ENCODE assay signal across 17 cellular contexts in the genomic region with DNA sequence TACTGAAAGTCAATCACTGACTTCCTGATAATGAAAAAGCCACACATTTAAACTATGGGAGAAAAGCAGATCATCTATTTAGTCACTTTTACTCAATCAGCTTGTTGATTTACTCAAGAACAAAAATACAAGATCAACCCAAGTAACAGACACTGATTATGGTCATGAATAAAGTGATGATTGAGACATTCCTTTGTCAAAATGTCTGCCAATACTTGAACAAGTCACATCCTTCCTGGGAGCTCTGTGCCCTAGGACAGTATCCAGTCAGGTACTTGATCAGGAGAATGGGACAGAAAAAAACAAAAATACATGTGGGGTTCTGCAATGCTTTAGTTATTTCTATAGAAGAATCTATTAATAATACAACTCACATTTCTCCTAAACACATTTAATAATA.
DNase-seq lines count a peak whose midpoint lies in the region; TF ChIP-seq lines count a peak whose summit lies in the region.
"Had no signal": no experiment of that assay in that cellular context is flagged by ENCODE, and none has a peak within 500 bp of the region (broad histone marks: within the 10 kb centered on the region; RNA-seq: fewer than 3 reads in every experiment).

No MANE protein-coding gene starts in this region.

- H3K4me2 ChIP-seq in mesendoderm (ENCODE audit: low read length) (no peak overlapping the region), smooth muscle cell (peak overlapping the region; percentile 49)
- H3K4me2 ChIP-seq: BLaER1 treated with 17β-estradiol and CSF1 and Interleukin-3, amounts not matched to agents 10 nM and 100 nM; GM23338 had no signal

- no peak overlapping the region for H4K5ac ChIP-seq in mesendoderm (ENCODE audit: low read length)

- intact Hi-C loops in MCF 10A (cut with micrococcal nuclease) (no loop called here), breast epithelium (cut with DNase I; ENCODE audit: low total_unique reads) (no loop called here)

- H3K27ac ChIP-seq in breast epithelium (no peak overlapping the region), mesendoderm (ENCODE audit: low read depth, low read length) (no peak overlapping the region), smooth muscle cell (ENCODE audit: low read depth) (peak overlapping the region; percentile 12)
- H3K27ac ChIP-seq: 22Rv1; BLaER1 treated with 17β-estradiol and CSF1 and Interleukin-3, amounts not matched to agents 10 nM and 100 nM had no signal

- peak overlapping the region; percentile 16 for H3K4ac ChIP-seq in mesendoderm (ENCODE audit: low read depth, low read length)

- CTCF ChIA-PET in MCF 10A (lab: Yijun Ruan, JAX) = interaction anchor here (0.6 to 1.8 kb wide), 2 partner anchors 32 to 311 kb away, joined by 3 to 10 read pairs; no protein-coding TSS in a partner anchor

- no peak overlapping the region for H2AK5ac ChIP-seq in mesendoderm (ENCODE audit: low read length)

- no peak overlapping the region for H3K23ac ChIP-seq in mesendoderm (ENCODE audit: low read length)

- H3K27ac Mint-ChIP-seq in MCF 10A (ENCODE audit: low read depth, unreplicated experiment) = peak overlapping the region; percentile 63
- H3K27ac Mint-ChIP-seq: B cell; CD8-positive, alpha-beta T cell; GM23338 had no signal

- peaks cover 27% of the 10 kb centered on the region for H3K4me1 Mint-ChIP-seq in MCF 10A (ENCODE audit: insufficient read depth, unreplicated experiment)
- H3K4me1 Mint-ChIP-seq: B cell had no signal

- no peak for TF ChIP-seq POLR2A in breast epithelium (IDR thresholded peaks at IDR 0.05)

- TF ChIP-seq CTCF in MCF 10A (IDR thresholded peaks at IDR 0.05; ENCODE audit: unreplicated experiment) (no peak), breast epithelium (IDR thresholded peaks at IDR 0.05) (no peak), epithelial cell of esophagus (IDR thresholded peaks at IDR 0.05; ENCODE audit: insufficient read depth, low read depth, low read length, missing control alignments) (no peak), smooth muscle cell (IDR thresholded peaks at IDR 0.05; ENCODE audit: borderline replicate concordance, insufficient read depth, poor library complexity, severe bottlenecking) (no peak)

- H3K36me3 Mint-ChIP-seq in MCF 10A (ENCODE audit: insufficient read depth, unreplicated experiment) = no peaks in the 10 kb centered on the region
- H3K36me3 Mint-ChIP-seq: CD8-positive, alpha-beta T cell had no signal

- H3K27me3 ChIP-seq in breast epithelium = no peaks in the 10 kb centered on the region
- no peaks in the 10 kb centered on the region for H3K27me3 ChIP-seq in mesendoderm (ENCODE audit: insufficient read depth, low read length, poor library complexity)
- no peaks in the 10 kb centered on the region for H3K27me3 ChIP-seq in smooth muscle cell (ENCODE audit: low read depth)
- H3K27me3 ChIP-seq: BLaER1 treated with 17β-estradiol and CSF1 and Interleukin-3, amounts not matched to agents 10 nM and 100 nM had no signal

- H2BK5ac ChIP-seq in mesendoderm (ENCODE audit: low read length) = no peak overlapping the region

- H3K79me2 ChIP-seq in mesendoderm (ENCODE audit: control insufficient read depth, insufficient read depth, low read length) (no peaks in the 10 kb centered on the region), smooth muscle cell (ENCODE audit: low read depth) (no peaks in the 10 kb centered on the region)

- peaks cover 11% of the 10 kb centered on the region for H3K9me3 Mint-ChIP-seq in MCF 10A (ENCODE audit: unreplicated experiment)
- H3K9me3 Mint-ChIP-seq: GM23338 had no signal

- H4K20me1 ChIP-seq in smooth muscle cell (ENCODE audit: low read depth) = no peaks in the 10 kb centered on the region
- H4K20me1 ChIP-seq: BLaER1 treated with 17β-estradiol and CSF1 and Interleukin-3, amounts not matched to agents 10 nM and 100 nM had no signal

- H3K4me3 ChIP-seq in breast epithelium = no peak overlapping the region
- H3K4me3 ChIP-seq in epithelial cell of esophagus (ENCODE audit: low read length) = no peak overlapping the region
- no peak overlapping the region for H3K4me3 ChIP-seq in mesendoderm (ENCODE audit: low read length)
- no peak overlapping the region for H3K4me3 ChIP-seq in smooth muscle cell
- H3K4me3 ChIP-seq: BLaER1 treated with 17β-estradiol and CSF1 and Interleukin-3, amounts not matched to agents 10 nM and 100 nM; GM23338 had no signal

- H4K8ac ChIP-seq in mesendoderm (ENCODE audit: low read depth, low read length) = no peak overlapping the region

- H3K36me3 ChIP-seq in breast epithelium = no peaks in the 10 kb centered on the region
- H3K36me3 ChIP-seq in mesendoderm (ENCODE audit: control insufficient read depth, insufficient read depth, low read length) = no peaks in the 10 kb centered on the region
- H3K36me3 ChIP-seq in smooth muscle cell (ENCODE audit: low read depth) = no peaks in the 10 kb centered on the region
- H3K36me3 ChIP-seq: BLaER1 treated with 17β-estradiol and CSF1 and Interleukin-3, amounts not matched to agents 10 nM and 100 nM had no signal

- H3K27me3 Mint-ChIP-seq in MCF 10A (ENCODE audit: insufficient read depth, unreplicated experiment) = no peaks in the 10 kb centered on the region

- H3K4me1 ChIP-seq in breast epithelium (no peaks in the 10 kb centered on the region), mesendoderm (ENCODE audit: control insufficient read depth, low read depth, low read length) (no peaks in the 10 kb centered on the region), smooth muscle cell (ENCODE audit: low read depth) (peaks cover 9% of the 10 kb centered on the region)

- BruUV-seq in MCF 10A (replicated peaks; lab: Mats Ljungman, UMichigan) = no TSS peak

- no peak overlapping the region for H3K56ac ChIP-seq in mesendoderm (ENCODE audit: low read length)

- no peaks in the 10 kb centered on the region for H3K79me1 ChIP-seq in mesendoderm (ENCODE audit: low read length)

- POLR2A ChIA-PET in MCF 10A (lab: Yijun Ruan, JAX) = interaction anchor here (0.7 to 1.5 kb wide), 7 partner anchors 9 to 193 kb away, joined by 3 to 5 read pairs (median 4); no protein-coding TSS in a partner anchor

- no peak overlapping the region for H2BK120ac ChIP-seq in mesendoderm (ENCODE audit: low read depth, low read length)

- no peak overlapping the region for H3K4me3 Mint-ChIP-seq in MCF 10A (ENCODE audit: unreplicated experiment)
- H3K4me3 Mint-ChIP-seq: B cell; CD8-positive, alpha-beta T cell; GM23338 had no signal

- H3F3A ChIP-seq in smooth muscle cell (ENCODE audit: low read depth) = peaks cover 4% of the 10 kb centered on the region

- no peak overlapping the region for H3K18ac ChIP-seq in mesendoderm (ENCODE audit: low read length)

- H3K9ac ChIP-seq in mesendoderm (ENCODE audit: low read length) (no peak overlapping the region), smooth muscle cell (ENCODE audit: low read depth) (no peak overlapping the region)
- H3K9ac ChIP-seq: BLaER1 treated with 17β-estradiol and CSF1 and Interleukin-3, amounts not matched to agents 10 nM and 100 nM had no signal

- no peak overlapping the region for H2AFZ ChIP-seq in smooth muscle cell (ENCODE audit: low read depth)
- H2AFZ ChIP-seq: GM23338 had no signal

- no peak for DNase-seq in MCF 10A (ENCODE audit: unreplicated experiment)
- DNase-seq in breast epithelium (ENCODE audit: low spot score in 2 of 2) = no peak
- peak; percentile 26 for DNase-seq in epithelial cell of esophagus (ENCODE audit: low read depth)
- no peak for DNase-seq in mesendoderm
- no peak for DNase-seq in smooth muscle cell (lab: John Stamatoyannopoulos, UW; ENCODE audit: unreplicated experiment)
- DNase-seq in SK-N-DZ (ENCODE audit: low spot score) = no peak
- DNase-seq in occipital lobe (lab: John Stamatoyannopoulos, UW) = no peak
- no peak for DNase-seq in activated CD4-positive, CD25-positive, alpha-beta regulatory T cell treated with anti-CD3 and anti-CD28 coated beads, Interleukin-2, amount 50 U/mL, for 72 hours
- DNase-seq: Calu3; CD8-positive, alpha-beta T cell; DMS79 treated with DMSO at 0.1 percent for 48 hours; GF-D8; HCEC 1CT had no signal

- H2BK15ac ChIP-seq in mesendoderm (replicated peaks; ENCODE audit: low read depth) = no peak overlapping the region

- no peaks in the 10 kb centered on the region for H3K9me3 ChIP-seq in breast epithelium
- H3K9me3 ChIP-seq in smooth muscle cell (replicated peaks; ENCODE audit: low read depth) = no peaks in the 10 kb centered on the region
